34 cellular contexts compared by ENCODE assay signal in genomic region chr14:65185859-65186258, GRCh38.
"Had no signal": no experiment of that assay in that cellular context is flagged by ENCODE, and none has a peak within 500 bp of the region (broad histone marks: within the 10 kb centered on the region; RNA-seq: fewer than 3 reads in every experiment).

No MANE protein-coding gene starts in this region.

- H3K4me1 ChIP-seq: adrenal gland, esophagus muscularis mucosa, gastrocnemius medialis, heart left ventricle had no signal

- H3K27ac Mint-ChIP-seq: activated CD4-positive, alpha-beta memory T cell treated with anti-CD3 and anti-CD28 coated beads for 36 hours; activated CD8-positive, alpha-beta memory T cell treated with anti-CD3 and anti-CD28 coated beads, Interleukin-2, amount 10 ng/mL, durations not matched to agents 7 days and 5 days; activated CD8-positive, alpha-beta T cell treated with anti-CD3 and anti-CD28 coated beads, Interleukin-2, amount 10 ng/mL, durations not matched to agents 7 days and 5 days; activated naive CD4-positive, alpha-beta T cell treated with anti-CD3 and anti-CD28 coated beads for 36 hours; activated naive CD4-positive, alpha-beta T cell treated with anti-CD3 and anti-CD28 coated beads, Interleukin-2, amount 50 U/mL, for 24 hours; activated naive CD8-positive, alpha-beta T cell treated with anti-CD3 and anti-CD28 coated beads for 36 hours; activated naive CD8-positive, alpha-beta T cell treated with anti-CD3 and anti-CD28 coated beads, Interleukin-2, amount 50 U/mL, for 24 hours; activated T-helper 2 cell treated with anti-CD3 and anti-CD28 coated beads, Interferon-gamma antibody, Interleukin-2, Interleukin-4, amounts not matched to agents 10 μg/mL and 5 μg/mL and 100 μg/mL, durations not matched to agents 14 hours and 24 hours and 36 hours; effector memory CD8-positive, alpha-beta T cell; WTC11 had no signal

- H3K9me3 ChIP-seq: adrenal gland, body of pancreas, gastrocnemius medialis had no signal

- H3K27me3 Mint-ChIP-seq: activated naive CD4-positive, alpha-beta T cell treated with anti-CD3 and anti-CD28 coated beads, Interleukin-2, amount 50 U/mL, for 24 hours had no signal

- H3K27me3 ChIP-seq: adrenal gland, body of pancreas, foreskin keratinocyte had no signal

- H3K4me3 Mint-ChIP-seq: activated CD4-positive, alpha-beta memory T cell treated with anti-CD3 and anti-CD28 coated beads for 36 hours; activated CD8-positive, alpha-beta memory T cell treated with anti-CD3 and anti-CD28 coated beads, Interleukin-2, amount 10 ng/mL, durations not matched to agents 7 days and 5 days; activated CD8-positive, alpha-beta T cell treated with anti-CD3 and anti-CD28 coated beads, Interleukin-2, amount 10 ng/mL, durations not matched to agents 7 days and 5 days; activated naive CD4-positive, alpha-beta T cell treated with anti-CD3 and anti-CD28 coated beads for 36 hours; activated naive CD4-positive, alpha-beta T cell treated with anti-CD3 and anti-CD28 coated beads, Interleukin-2, amount 50 U/mL, for 24 hours; activated naive CD8-positive, alpha-beta T cell treated with anti-CD3 and anti-CD28 coated beads for 36 hours; activated naive CD8-positive, alpha-beta T cell treated with anti-CD3 and anti-CD28 coated beads, Interleukin-2, amount 50 U/mL, for 24 hours; activated T-helper 1 cell treated with anti-CD3 and anti-CD28 coated beads, Interleukin-12 subunit alpha, Interleukin-12 subunit beta, Interleukin-2, Interleukin-4 antibody, amounts not matched to agents 30 ng/mL and 10 ng/mL and 1 ng/mL, durations not matched to agents 14 hours and 24 hours and 36 hours; effector memory CD8-positive, alpha-beta T cell; WTC11 had no signal

- ATAC-seq: activated CD8-positive, alpha-beta memory T cell treated with anti-CD3 and anti-CD28 coated beads, Interleukin-2, amount 10 ng/mL, durations not matched to agents 7 days and 5 days; activated CD8-positive, alpha-beta T cell treated with anti-CD3 and anti-CD28 coated beads, Interleukin-2, amount 10 ng/mL, durations not matched to agents 7 days and 5 days; activated naive CD8-positive, alpha-beta T cell treated with anti-CD3 and anti-CD28 coated beads, Interleukin-2, amount 50 U/mL, for 24 hours; body of pancreas; effector memory CD8-positive, alpha-beta T cell; foreskin keratinocyte; gastrocnemius medialis; WTC11 had no signal

- H3K36me3 Mint-ChIP-seq: activated naive CD8-positive, alpha-beta T cell treated with anti-CD3 and anti-CD28 coated beads for 36 hours had no signal

- H3K36me3 ChIP-seq: adrenal gland, esophagus muscularis mucosa, gastrocnemius medialis, heart left ventricle had no signal

- H3K4me3 ChIP-seq: adrenal gland, body of pancreas, esophagus muscularis mucosa, gastrocnemius medialis, heart left ventricle had no signal

- H3K27ac ChIP-seq: adrenal gland, body of pancreas, esophagus muscularis mucosa, foreskin keratinocyte, gastrocnemius medialis, heart left ventricle had no signal

- H3K4me1 Mint-ChIP-seq: activated naive CD4-positive, alpha-beta T cell treated with anti-CD3 and anti-CD28 coated beads, Interleukin-2, amount 50 U/mL, for 24 hours had no signal

- DNase-seq: activated CD4-positive, alpha-beta memory T cell treated with anti-CD3 and anti-CD28 coated beads for 36 hours; activated CD4-positive, alpha-beta T cell treated with anti-CD3 and anti-CD28 coated beads for 1 hour; activated CD4-positive, alpha-beta T cell treated with anti-CD3 and anti-CD28 coated beads for 4 hours; activated CD4-positive, alpha-beta T cell treated with anti-CD3 and anti-CD28 coated beads, Interleukin-2, amount 50 U/mL, for 1 hour; activated CD8-positive, alpha-beta memory T cell treated with anti-CD3 and anti-CD28 coated beads, Interleukin-2, amount 10 ng/mL, durations not matched to agents 7 days and 5 days; activated CD8-positive, alpha-beta memory T cell treated with anti-CD3 and anti-CD28 coated beads, Interleukin-2, amount 50 U/mL, for 4 hours; activated CD8-positive, alpha-beta T cell treated with anti-CD3 and anti-CD28 coated beads, Interleukin-2, amount 10 ng/mL, durations not matched to agents 7 days and 5 days; activated effector memory CD4-positive, alpha-beta T cell treated with anti-CD3 and anti-CD28 coated beads, Interleukin-2, amount 50 U/mL, for 16 hours; activated naive CD4-positive, alpha-beta T cell treated with anti-CD3 and anti-CD28 coated beads for 36 hours; activated naive CD8-positive, alpha-beta T cell treated with anti-CD3 and anti-CD28 coated beads for 36 hours; activated naive CD8-positive, alpha-beta T cell treated with anti-CD3 and anti-CD28 coated beads, Interleukin-2, amount 50 U/mL, for 24 hours; activated T-cell treated with anti-CD3 and anti-CD28 coated beads, Interleukin-2, amount 50 U/mL, for 1 hour; activated T-cell treated with anti-CD3 and anti-CD28 coated beads, Interleukin-2, amount 50 U/mL, for 48 hours; adrenal gland; amygdala; aorta; body of pancreas; caudate nucleus; cortex of kidney; dermis blood vessel endothelial cell; effector CD4-positive, alpha-beta T cell; effector memory CD8-positive, alpha-beta T cell; erythroblast; foreskin keratinocyte; gastrocnemius medialis; glutamatergic neuron; heart left ventricle; T-helper 1 cell; T-helper 2 cell had no signal
